11 cellular contexts compared by ENCODE assay signal in genomic region chr4:173506780-173507211, GRCh38. TPM values are rescaled to one million over a fixed set of nuclear protein-coding genes. Genes with fewer than 3 reads are reported as not detected.
DNase-seq lines count a peak whose midpoint lies in the region; ATAC-seq and TF ChIP-seq lines count a peak whose summit lies in the region.
"Had no signal": no experiment of that assay in that cellular context is flagged by ENCODE, and none has a peak within 500 bp of the region (broad histone marks: within the 10 kb centered on the region; RNA-seq: fewer than 3 reads in every experiment).

No MANE protein-coding gene starts in this region.

- ATAC-seq in HG02642 (IDR thresholded peaks at IDR 0.05; ENCODE audit: poor library complexity, unreplicated experiment) (peak; percentile 27), naive B cell (ENCODE audit: low read depth in 2 of 2) (peak in 1 of 2 donors; percentile 32)

- DNase-seq in naive B cell = no peak
- no peak for DNase-seq in HuH-7 (ENCODE audit: low spot score)
- no peak for DNase-seq in C1 segment of cervical spinal cord (lab: John Stamatoyannopoulos, UW)
- DNase-seq in 8988T = no peak
- DNase-seq in iPS-NIHi7 (ENCODE audit: extremely low spot score) = no peak
- DNase-seq: DMS79 treated with DMSO at 0.1 percent for 48 hours, SJCRH30 had no signal

- TF ChIP-seq CTCF in GM12872 (IDR thresholded peaks at IDR 0.05; ENCODE audit: insufficient read depth, low read depth, low read length) = peak; percentile 5; the same call in 1 of the 3 replicates
- no peak for TF ChIP-seq CTCF in brain (conservative IDR thresholded peaks at IDR 0.05)

- H3K27ac Mint-ChIP-seq in brain = no peak overlapping the region
- peak overlapping the region in 1 of 6 donors; percentile 51 for H3K27ac Mint-ChIP-seq in naive B cell
- H3K27ac Mint-ChIP-seq: activated naive CD4-positive, alpha-beta T cell treated with anti-CD3 and anti-CD28 coated beads, Interleukin-2, amount 50 U/mL, for 72 hours had no signal

- H3K4me1 Mint-ChIP-seq in brain (peaks cover 44% of the 10 kb centered on the region), naive B cell (peaks cover 27 to 52% (median 41%) of the 10 kb centered on the region in 3 donors)

- H3K4me3 Mint-ChIP-seq in brain (peak overlapping the region in 4 of 5 experiments; percentile 61 to 87 (median 74)), naive B cell (peak overlapping the region; percentile 28 to 87 (median 82))

- H3K27me3 Mint-ChIP-seq in brain (peaks cover 100% of the 10 kb centered on the region), naive B cell (peaks cover 86 to 93% (median 87%) of the 10 kb centered on the region in 3 donors)

- H3K9me3 Mint-ChIP-seq in brain (peaks cover 6 to 29% (median 11%) of the 10 kb centered on the region in 5 experiments), naive B cell (peaks cover 0 to 40% (median 28%) of the 10 kb centered on the region in 7 donors)
- H3K9me3 Mint-ChIP-seq: activated naive CD4-positive, alpha-beta T cell treated with anti-CD3 and anti-CD28 coated beads, Interleukin-2, amount 50 U/mL, for 72 hours had no signal

- H3K36me3 Mint-ChIP-seq in brain (no peaks in the 10 kb centered on the region), naive B cell (peaks cover 3 to 9% of the 10 kb centered on the region in 2 donors)

RNA-seq across cellular contexts. Expression of gene HAND2, which starts 23.2 kb away (rescaled TPM):
- not detected for polyA plus RNA-seq in brain (ENCODE audit: insufficient read depth, low read depth, low replicate concordance)
- not detected for polyA plus RNA-seq in naive B cell (ENCODE audit: low read depth in 6 of 6)
